Comparison of ENCODE assay signal across 8 cellular contexts in the genomic region with DNA sequence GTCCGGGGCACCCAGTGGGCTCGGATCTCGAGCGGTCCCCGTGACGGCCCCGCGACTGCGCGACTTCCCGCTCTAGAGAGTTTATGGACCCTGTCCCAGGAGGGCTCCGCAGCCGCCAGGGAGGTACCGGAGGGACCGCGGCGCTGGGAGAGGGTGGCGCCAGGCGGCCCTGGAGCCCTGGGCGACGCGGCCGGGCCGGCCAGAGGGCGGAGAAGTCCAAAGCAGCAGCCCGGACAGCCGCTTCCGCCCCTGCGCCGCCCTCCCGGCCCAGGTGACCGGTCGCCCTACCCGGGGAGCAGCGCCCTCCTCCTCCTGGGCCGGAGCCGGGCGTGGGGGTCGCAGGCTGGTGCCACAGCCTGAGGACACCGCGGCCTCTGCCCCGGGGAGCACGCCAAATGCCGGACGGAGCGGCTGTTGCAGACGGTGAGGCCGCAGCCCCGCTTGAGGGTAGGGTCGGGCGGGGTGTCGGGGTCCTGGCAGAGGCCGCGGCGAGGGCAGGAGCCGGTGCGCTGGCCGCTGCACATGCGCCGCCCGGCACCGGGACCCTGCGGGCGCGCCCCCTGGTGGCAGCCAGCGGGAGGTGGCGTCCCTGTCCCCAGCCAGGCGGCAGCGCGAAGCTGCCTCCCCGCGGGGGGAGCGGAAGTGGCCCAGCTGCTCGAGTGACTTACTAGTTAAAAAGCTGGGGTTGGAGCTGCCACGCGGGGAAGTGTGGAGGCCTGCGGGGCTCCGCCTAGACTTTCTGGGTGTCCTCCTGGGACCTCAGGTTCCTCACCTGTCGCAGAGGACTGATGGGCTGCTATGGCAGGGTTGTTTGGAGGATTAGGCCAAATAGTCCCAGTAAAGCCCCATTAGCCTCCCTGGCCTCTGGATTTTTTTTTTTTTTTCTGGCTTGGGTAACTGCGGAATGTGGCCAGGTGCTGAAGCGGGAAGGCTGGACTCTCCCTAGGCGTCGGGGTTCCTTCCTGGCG. TPM values are rescaled to one million over a fixed set of nuclear protein-coding genes. Genes with fewer than 3 reads are reported as not detected.
DNase-seq lines count a peak whose midpoint lies in the region; ATAC-seq and TF ChIP-seq lines count a peak whose summit lies in the region.

No MANE protein-coding gene starts in this region.

- no peaks in the 10 kb centered on the region for H3K36me3 ChIP-seq in mucosa of descending colon (ENCODE audit: low read depth)

- H3K9me3 ChIP-seq in mucosa of descending colon: no peaks in the 10 kb centered on the region

- peak; percentile 98 for TF ChIP-seq CTCF in mucosa of descending colon (IDR thresholded peaks at IDR 0.05)

- intact Hi-C loops in mucosa of descending colon (cut with DNase I, micrococcal nuclease): no loop called here

- H3K4me3 ChIP-seq in mucosa of descending colon: peak overlapping the region; percentile 48

- ATAC-seq in GM19043 (IDR thresholded peaks at IDR 0.05; ENCODE audit: low read depth, unreplicated experiment) (peak; percentile 94), HG03354 (IDR thresholded peaks at IDR 0.05; ENCODE audit: poor library complexity, severe bottlenecking, unreplicated experiment) (peak; percentile 98), mucosa of descending colon (peak; percentile 99)

- no peak overlapping the region for H3K27ac ChIP-seq in epithelial cell of prostate

- DNase-seq in Ammon's horn (ENCODE audit: low spot score) (peak; percentile 86), NCI-H774 (lab: John Stamatoyannopoulos, UW) (peak; percentile 88), epithelial cell of prostate (ENCODE audit: low read depth, low spot score) (peak; percentile 2), mucosa of descending colon (peak; percentile 90 to 93 (median 91))
- peak; percentile 96 for DNase-seq in activated CD8-positive, alpha-beta memory T cell treated with anti-CD3 and anti-CD28 coated beads, Interleukin-2, amount 50 U/mL, for 48 hours
- peak; percentile 77 to 78 for DNase-seq in stimulated activated CD8-positive, alpha-beta memory T cell treated with anti-CD3 and anti-CD28 coated beads, Interleukin-2, amount 100 ng/mL, for 1 hour (ENCODE audit: low read depth in 2 of 2)

- peaks cover 12% of the 10 kb centered on the region for H3K4me1 ChIP-seq in mucosa of descending colon (ENCODE audit: low read depth)

RNA-seq across cellular contexts. Expression of a gene that starts 20.9 kb away (rescaled TPM):
- total RNA-seq in mucosa of descending colon: 10 to 100 TPM in 1 of 3 donors, 1 to 10 TPM in 2; 6.8 to 10.4 (median 8.9) TPM

Comparison
In these comparisons a context has a peak if more than half of its experiments do, and no peak if none do; other contexts are left out.
1. DNase-seq: peak in every context shown above with its lines; median percentile 96 in activated CD8-positive, alpha-beta memory T cell treated with anti-CD3 and anti-CD28 coated beads, Interleukin-2, amount 50 U/mL, for 48 hours; 91 in mucosa of descending colon; 88 in NCI-H774; 86 in Ammon's horn; 78 in stimulated activated CD8-positive, alpha-beta memory T cell treated with anti-CD3 and anti-CD28 coated beads, Interleukin-2, amount 100 ng/mL, for 1 hour; 2 in epithelial cell of prostate.